ENCODE assay signal across 8 cellular contexts in the genomic region with DNA sequence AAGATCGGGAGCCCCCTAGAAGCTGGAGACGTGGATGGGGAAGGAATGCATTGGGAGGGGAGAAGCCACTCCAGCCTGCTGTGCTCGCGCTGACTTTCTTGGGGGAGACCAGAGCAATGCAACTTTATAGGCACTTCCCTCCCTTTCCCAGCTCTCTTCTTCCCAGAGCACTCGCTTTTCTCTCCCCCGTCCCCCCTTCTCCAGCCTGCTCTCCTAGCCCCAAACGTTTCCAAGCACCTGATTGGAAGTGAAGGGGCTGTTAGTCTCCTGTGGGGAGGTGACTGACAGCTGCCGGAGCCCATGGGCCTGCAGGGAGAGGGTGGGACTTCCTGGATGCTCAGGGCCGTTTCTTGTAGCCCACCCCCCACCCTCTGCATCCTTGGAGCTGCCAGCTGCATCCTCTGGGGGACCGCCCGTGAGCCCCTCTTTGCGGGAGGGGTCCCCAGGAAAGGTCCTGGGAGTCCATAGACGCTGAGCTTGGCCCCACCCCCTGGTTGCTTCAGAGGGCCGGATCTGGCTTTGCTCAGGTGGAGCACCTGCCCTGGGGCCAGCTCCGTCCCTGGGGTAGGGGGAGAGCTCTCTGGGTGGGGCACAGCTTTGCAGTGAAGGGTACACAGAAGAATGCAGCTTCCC. TPM values are rescaled to one million over a fixed set of nuclear protein-coding genes. Genes with fewer than 3 reads are reported as not detected.
A peak's percentile ranks its signal among the peaks of the same experiment; 100 is the strongest.
DNase-seq lines count a peak whose midpoint lies in the region; ATAC-seq and TF ChIP-seq lines count a peak whose summit lies in the region.

No MANE protein-coding gene starts in this region.

- peaks cover 71% of the 10 kb centered on the region for H3K79me2 ChIP-seq in neural progenitor cell (ENCODE audit: low read depth)

- H2AFZ ChIP-seq in neural progenitor cell (replicated peaks): no peak overlapping the region

- TF ChIP-seq CTCF in HFFc6 (IDR thresholded peaks at IDR 0.05) (no peak), endothelial cell (IDR thresholded peaks at IDR 0.05; ENCODE audit: unreplicated experiment) (no peak), neural progenitor cell (IDR thresholded peaks at IDR 0.05) (no peak)

- DNase-seq in CD8-positive, alpha-beta memory T cell: peak in 1 of 5 donors; percentile 12
- DNase-seq in HFFc6 (peak; percentile 55), SK-N-MC (ENCODE audit: low read depth, low spot score) (no peak), endothelial cell (ENCODE audit: low spot score) (peak; percentile 66), neural progenitor cell (ENCODE audit: low spot score) (peak; percentile 93), mucosa of gallbladder (ENCODE audit: low spot score) (no peak)

- CTCF ChIA-PET in CD8-positive, alpha-beta memory T cell (lab: Charles Lee): no interaction called here

- H3K4me1 ChIP-seq in CD8-positive, alpha-beta memory T cell (ENCODE audit: insufficient read depth, low read length): peaks cover 17% of the 10 kb centered on the region
- peaks cover 5% of the 10 kb centered on the region for H3K4me1 ChIP-seq in neural progenitor cell

- no peak for ATAC-seq in GM19324 (IDR thresholded peaks at IDR 0.05; ENCODE audit: low FRiP score, unreplicated experiment)
- no peak for ATAC-seq in activated CD4-positive, CD25-positive, alpha-beta regulatory T cell treated with anti-CD3 and anti-CD28 coated beads, Interleukin-2, amount 50 U/mL, for 24 hours

- no peak overlapping the region for H3K27ac ChIP-seq in CD8-positive, alpha-beta memory T cell (ENCODE audit: low read depth, low read length)
- no peak overlapping the region for H3K27ac ChIP-seq in SK-N-MC
- peak overlapping the region; percentile 36 for H3K27ac ChIP-seq in neural progenitor cell

- no peaks in the 10 kb centered on the region for H3K27me3 ChIP-seq in CD8-positive, alpha-beta memory T cell (ENCODE audit: insufficient read depth, low read length, poor library complexity, severe bottlenecking)
- no peaks in the 10 kb centered on the region for H3K27me3 ChIP-seq in neural progenitor cell

- no peaks in the 10 kb centered on the region for H3K9me3 Mint-ChIP-seq in CD8-positive, alpha-beta memory T cell
- no peaks in the 10 kb centered on the region for H3K9me3 Mint-ChIP-seq in HFFc6
- no peaks in the 10 kb centered on the region for H3K9me3 Mint-ChIP-seq in endothelial cell (ENCODE audit: unreplicated experiment)
- no peaks in the 10 kb centered on the region for H3K9me3 Mint-ChIP-seq in neural progenitor cell

- no peak overlapping the region for H3K4me3 ChIP-seq in CD8-positive, alpha-beta memory T cell (ENCODE audit: low read length)
- H3K4me3 ChIP-seq in SK-N-MC (0 out of 2 replicates have a peak overlapping the region, but pooled peaks have one; percentile 18), neural progenitor cell (peak overlapping the region; percentile 100)

- H3K4me3 Mint-ChIP-seq in CD8-positive, alpha-beta memory T cell: peak overlapping the region in 6 of 7 donors; percentile 32 to 78 (median 58)
- peak overlapping the region; percentile 93 for H3K4me3 Mint-ChIP-seq in HFFc6
- H3K4me3 Mint-ChIP-seq in endothelial cell (ENCODE audit: unreplicated experiment): peak overlapping the region; percentile 95
- H3K4me3 Mint-ChIP-seq in neural progenitor cell: peak overlapping the region; percentile 93

- POLR2A ChIA-PET in CD8-positive, alpha-beta memory T cell (lab: Charles Lee): interaction anchor here (0.5 kb wide), 1 partner anchor 952 kb away, joined by 4 read pairs; no protein-coding TSS in a partner anchor

- H4K20me1 ChIP-seq in neural progenitor cell (ENCODE audit: low read depth): peaks cover 42% of the 10 kb centered on the region

- peak overlapping the region; percentile 51 for H3K9ac ChIP-seq in SK-N-MC (ENCODE audit: insufficient read length)
- H3K9ac ChIP-seq in neural progenitor cell: peak overlapping the region; percentile 34

- H3K4me2 ChIP-seq in neural progenitor cell: peak overlapping the region; percentile 84

- peaks cover 15 to 25% (median 22%) of the 10 kb centered on the region in 3 donors for H3K4me1 Mint-ChIP-seq in CD8-positive, alpha-beta memory T cell
- H3K4me1 Mint-ChIP-seq in HFFc6 (ENCODE audit: low read depth) (peaks cover 19% of the 10 kb centered on the region), endothelial cell (ENCODE audit: unreplicated experiment) (peaks cover 19% of the 10 kb centered on the region), neural progenitor cell (peaks cover 11% of the 10 kb centered on the region)

- H3K9me3 ChIP-seq in CD8-positive, alpha-beta memory T cell (ENCODE audit: low read length): no peaks in the 10 kb centered on the region
- no peaks in the 10 kb centered on the region for H3K9me3 ChIP-seq in SK-N-MC (ENCODE audit: low read depth, low read length)
- no peaks in the 10 kb centered on the region for H3K9me3 ChIP-seq in neural progenitor cell (ENCODE audit: low read depth)

- peaks cover 10% of the 10 kb centered on the region for H3F3A ChIP-seq in neural progenitor cell (ENCODE audit: low read depth)

- H3K27me3 Mint-ChIP-seq in CD8-positive, alpha-beta memory T cell: no peaks in the 10 kb centered on the region
- H3K27me3 Mint-ChIP-seq in HFFc6 (ENCODE audit: insufficient read depth) (peaks cover 3% of the 10 kb centered on the region; the same call in 1 of the 2 replicates), endothelial cell (ENCODE audit: unreplicated experiment) (peaks cover 4% of the 10 kb centered on the region), neural progenitor cell (ENCODE audit: insufficient read depth, low read depth) (peaks cover 3% of the 10 kb centered on the region)

- peaks cover 0 to 25% (median 5%) of the 10 kb centered on the region in 3 donors for H3K36me3 Mint-ChIP-seq in CD8-positive, alpha-beta memory T cell
- H3K36me3 Mint-ChIP-seq in HFFc6 (ENCODE audit: low read depth): peaks cover 9% of the 10 kb centered on the region; the same call in 1 of the 2 replicates
- H3K36me3 Mint-ChIP-seq in endothelial cell (ENCODE audit: low read depth, unreplicated experiment): peaks cover 4% of the 10 kb centered on the region
- H3K36me3 Mint-ChIP-seq in neural progenitor cell: peaks cover 8% of the 10 kb centered on the region

- H3K27ac Mint-ChIP-seq in CD8-positive, alpha-beta memory T cell: peak overlapping the region in 3 of 8 donors; percentile 21 to 68 (median 52)
- H3K27ac Mint-ChIP-seq in HFFc6: peak overlapping the region; percentile 81
- H3K27ac Mint-ChIP-seq in endothelial cell (ENCODE audit: unreplicated experiment): peak overlapping the region; percentile 52
- H3K27ac Mint-ChIP-seq in neural progenitor cell: peak overlapping the region; percentile 69

- H3K36me3 ChIP-seq in CD8-positive, alpha-beta memory T cell (ENCODE audit: insufficient read depth, low read length): peaks cover 6% of the 10 kb centered on the region
- peaks cover 19% of the 10 kb centered on the region; the same call in 1 of the 2 replicates for H3K36me3 ChIP-seq in SK-N-MC (ENCODE audit: insufficient read depth, low read length)
- H3K36me3 ChIP-seq in neural progenitor cell: no peaks in the 10 kb centered on the region

RNA-seq across cellular contexts. Expression of gene HDGFL2, which starts 2.5 kb away (rescaled TPM):
- 10 to 100 TPM; 42.7 to 45.4 TPM for total RNA-seq in CD8-positive, alpha-beta memory T cell
- polyA plus RNA-seq in CD8-positive, alpha-beta memory T cell: 24.9 TPM
- total RNA-seq in HFFc6 (2021; fragmentation: NEBNext Ultra II Directional; extraction: Animal tissue kit (Norgen Biotek cat#: 25700)): 10 to 100 TPM; 68.0 to 79.6 (median 74.2) TPM
- 107 TPM for total RNA-seq in endothelial cell (ENCODE audit: unreplicated experiment)
- total RNA-seq in neural progenitor cell (ENCODE audit: low replicate concordance): 36.0 and 166 TPM in 2 replicates
- 54.4 TPM for total RNA-seq in mucosa of gallbladder

RNA-seq across cellular contexts. Expression of gene UBXN6, which starts 17.0 kb away (rescaled TPM):
- 10 to 100 TPM; 56.6 to 60.0 TPM for total RNA-seq in CD8-positive, alpha-beta memory T cell
- 5.2 TPM for polyA plus RNA-seq in CD8-positive, alpha-beta memory T cell
- total RNA-seq in HFFc6 (2021; fragmentation: NEBNext Ultra II Directional; extraction: Animal tissue kit (Norgen Biotek cat#: 25700)): 100 to 1,000 TPM; 124 to 142 (median 131) TPM
- total RNA-seq in endothelial cell (ENCODE audit: unreplicated experiment): 45.7 TPM
- total RNA-seq in neural progenitor cell (ENCODE audit: low replicate concordance): 24.9 and 42.7 TPM in 2 replicates
- 134 TPM for total RNA-seq in mucosa of gallbladder

RNA-seq across cellular contexts. Expression of gene PLIN4, which starts 43.7 kb away (rescaled TPM):
- total RNA-seq in CD8-positive, alpha-beta memory T cell: under 1 TPM in 1 of 2 experiments, not detected in 1; 0.04 TPM
- polyA plus RNA-seq in CD8-positive, alpha-beta memory T cell: 0.15 TPM
- total RNA-seq in HFFc6 (2021; fragmentation: NEBNext Ultra II Directional; extraction: Animal tissue kit (Norgen Biotek cat#: 25700)): not detected
- total RNA-seq in endothelial cell (ENCODE audit: unreplicated experiment) (0.13 TPM), neural progenitor cell (ENCODE audit: low replicate concordance) (0.15 TPM in 1 of 2 replicates, not detected in the other), mucosa of gallbladder (36.4 TPM)

Comparison
In these comparisons a context has a peak if more than half of its experiments do, and no peak if none do; other contexts are left out.
1. DNase-seq: peak in HFFc6 (single experiment), endothelial cell (single experiment) and neural progenitor cell (single experiment); none in SK-N-MC (single experiment) and mucosa of gallbladder (single experiment).
2. RNA of gene PLIN4, which starts 43.7 kb away (total RNA-seq): 36.4 TPM in mucosa of gallbladder (single experiment); 0.13 TPM in endothelial cell (single experiment), 0.04 TPM in CD8-positive, alpha-beta memory T cell, not detected in HFFc6 and 0.15 TPM in neural progenitor cell; every median in the first group is over 10 times any median in the second.
3. Peak in every context shown above with its lines, with median percentiles within 50 percentile points of each other: H3K4me3 Mint-ChIP-seq.